8 cellular contexts compared by ENCODE assay signal in genomic region chr1:150259758-150260669, GRCh38. TPM values are rescaled to one million over a fixed set of nuclear protein-coding genes. Genes with fewer than 3 reads are reported as not detected.
A peak's percentile ranks its signal among the peaks of the same experiment; 100 is the strongest.
DNase-seq lines count a peak whose midpoint lies in the region; ATAC-seq and TF ChIP-seq lines count a peak whose summit lies in the region.
"Had no signal": no experiment of that assay in that cellular context is flagged by ENCODE, and none has a peak within 500 bp of the region (broad histone marks: within the 10 kb centered on the region; RNA-seq: fewer than 3 reads in every experiment).

No MANE protein-coding gene starts in this region.

- no peaks in the 10 kb centered on the region for H3K27me3 Mint-ChIP-seq in brain
- peaks cover 16% of the 10 kb centered on the region for H3K27me3 Mint-ChIP-seq in osteocyte (ENCODE audit: unreplicated experiment)

- H3K4me1 Mint-ChIP-seq in brain (peaks cover 54% of the 10 kb centered on the region), osteocyte (ENCODE audit: unreplicated experiment) (peaks cover 38% of the 10 kb centered on the region)

- H3K9me3 Mint-ChIP-seq in brain, result no peaks in the 10 kb centered on the region
- H3K9me3 Mint-ChIP-seq in osteocyte (ENCODE audit: unreplicated experiment), result no peaks in the 10 kb centered on the region

- ATAC-seq in left lobe of liver (peak; percentile 71), HG03571 (IDR thresholded peaks at IDR 0.05; ENCODE audit: unreplicated experiment) (no peak), GM18909 (IDR thresholded peaks at IDR 0.05; ENCODE audit: poor library complexity, unreplicated experiment) (no peak)

- DNase-seq in NCI-H146 treated with DMSO at 0.1 percent for 48 hours (lab: John Stamatoyannopoulos, UW; ENCODE audit: unreplicated experiment), result peak; percentile 75
- peak; percentile 94 for DNase-seq in left lobe of liver (ENCODE audit: low spot score)
- DNase-seq in ureter (ENCODE audit: low spot score), result peak; percentile 62
- no peak for DNase-seq in osteocyte (ENCODE audit: extremely low spot score, unreplicated experiment)
- DNase-seq: effector CD8-positive, alpha-beta T cell had no signal

- H3K36me3 Mint-ChIP-seq in brain, result no peaks in the 10 kb centered on the region
- peaks cover 7% of the 10 kb centered on the region for H3K36me3 Mint-ChIP-seq in osteocyte (ENCODE audit: unreplicated experiment)

- H3K4me3 Mint-ChIP-seq in brain, result peak overlapping the region; percentile 75 to 93 (median 89)
- no peak overlapping the region for H3K4me3 Mint-ChIP-seq in osteocyte (ENCODE audit: unreplicated experiment)

- H3K27ac Mint-ChIP-seq in brain (peak overlapping the region; percentile 82 to 97 (median 95)), osteocyte (ENCODE audit: unreplicated experiment) (no peak overlapping the region)

- TF ChIP-seq CTCF in brain (conservative IDR thresholded peaks at IDR 0.05) (no peak), osteocyte (IDR thresholded peaks at IDR 0.05) (no peak)

RNA-seq across cellular contexts. Expression of gene CA14, which starts 2.4 kb away (rescaled TPM):
- polyA plus RNA-seq in brain (ENCODE audit: insufficient read depth, low read depth, low replicate concordance), result 18.1 TPM
- total RNA-seq in left lobe of liver (5.6 TPM), ureter (1.4 TPM), osteocyte (not detected in 2 replicates)

RNA-seq across cellular contexts. Expression of gene APH1A, which starts 8.8 kb away (rescaled TPM):
- 179 TPM for polyA plus RNA-seq in brain (ENCODE audit: insufficient read depth, low read depth, low replicate concordance)
- total RNA-seq in left lobe of liver, result 88.5 TPM
- total RNA-seq in ureter, result 133 TPM
- total RNA-seq in osteocyte, result 138 and 147 TPM in 2 replicates

RNA-seq across cellular contexts. Expression of gene C1orf54, which starts 12.6 kb away (rescaled TPM):
- 13.0 TPM for polyA plus RNA-seq in brain (ENCODE audit: insufficient read depth, low read depth, low replicate concordance)
- total RNA-seq in left lobe of liver, result 3.0 TPM
- total RNA-seq in ureter, result 13.8 TPM
- 49.9 and 55.6 TPM in 2 replicates for total RNA-seq in osteocyte

RNA-seq across cellular contexts. Expression of gene CIART, which starts 22.3 kb away (rescaled TPM):
- 32.5 TPM for polyA plus RNA-seq in brain (ENCODE audit: insufficient read depth, low read depth, low replicate concordance)
- total RNA-seq in left lobe of liver, result 5.3 TPM
- 8.0 TPM for total RNA-seq in ureter
- 3.4 and 5.3 TPM in 2 replicates for total RNA-seq in osteocyte

RNA-seq across cellular contexts. Expression of gene ANP32E, which starts 24.1 kb away (rescaled TPM):
- 22.5 TPM for polyA plus RNA-seq in brain (ENCODE audit: insufficient read depth, low read depth, low replicate concordance)
- 12.9 TPM for total RNA-seq in left lobe of liver
- total RNA-seq in ureter, result 23.4 TPM
- 29.5 and 32.2 TPM in 2 replicates for total RNA-seq in osteocyte
